In genomic region chr7:128431221-128431620, GRCh38 we compare ENCODE assay signal across 1 cellular context.
TF ChIP-seq lines count a peak whose summit lies in the region.

No MANE protein-coding gene starts in this region.

TF ChIP-seq in K562, 482 proteins besides CTCF, POLR2A, EP300 and RAD21:
- TF ChIP-seq PPARD (CRISPR knock-in tag; IDR thresholded peaks at IDR 0.05) (no peak), JUND (IDR thresholded peaks at IDR 0.05; ENCODE audit: borderline replicate concordance, low read depth, low read length) (peak; percentile 54; the same call in 1 of the 2 replicates), JUND (tag; IDR thresholded peaks at IDR 0.05; ENCODE audit: borderline replicate concordance, low read depth, low read length) (no peak; the same call in 2 of the 3 replicates), ZNF121 (CRISPR knock-in tag; conservative IDR thresholded peaks at IDR 0.05) (peak; percentile 79), NR0B1 (IDR thresholded peaks at IDR 0.05; ENCODE audit: partially characterized antibody) (no peak), C11orf30 (IDR thresholded peaks at IDR 0.05; ENCODE audit: low read depth) (peak; percentile 24; the same call in 1 of the 2 replicates), SPI1 (IDR thresholded peaks at IDR 0.05; ENCODE audit: borderline replicate concordance, low read depth, low read length) (peak; percentile 77; the same call in 1 of the 2 replicates), MEIS2 (IDR thresholded peaks at IDR 0.05; ENCODE audit: partially characterized antibody) (peak; percentile 11), NFE2 (IDR thresholded peaks at IDR 0.05; ENCODE audit: low read depth) (peak; percentile 27; the same call in 1 of the 2 replicates), DDX20 (tag; IDR thresholded peaks at IDR 0.05; ENCODE audit: low read depth) (no peak), GABPA (tag; conservative IDR thresholded peaks at IDR 0.05; ENCODE audit: low read depth) (peak; percentile 31)
- TF ChIP-seq, protein P1, sequence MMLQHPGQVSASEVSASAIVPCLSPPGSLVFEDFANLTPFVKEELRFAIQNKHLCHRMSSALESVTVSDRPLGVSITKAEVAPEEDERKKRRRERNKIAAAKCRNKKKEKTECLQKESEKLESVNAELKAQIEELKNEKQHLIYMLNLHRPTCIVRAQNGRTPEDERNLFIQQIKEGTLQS (IDR thresholded peaks at IDR 0.05), result 0 out of 2 replicates have a peak, but pooled peaks have one; percentile 32
- TF ChIP-seq, protein P1 (CRISPR knock-in tag; conservative IDR thresholded peaks at IDR 0.05), result no peak
